Comparison of ENCODE assay signal across 19 cellular contexts in the genomic region with DNA sequence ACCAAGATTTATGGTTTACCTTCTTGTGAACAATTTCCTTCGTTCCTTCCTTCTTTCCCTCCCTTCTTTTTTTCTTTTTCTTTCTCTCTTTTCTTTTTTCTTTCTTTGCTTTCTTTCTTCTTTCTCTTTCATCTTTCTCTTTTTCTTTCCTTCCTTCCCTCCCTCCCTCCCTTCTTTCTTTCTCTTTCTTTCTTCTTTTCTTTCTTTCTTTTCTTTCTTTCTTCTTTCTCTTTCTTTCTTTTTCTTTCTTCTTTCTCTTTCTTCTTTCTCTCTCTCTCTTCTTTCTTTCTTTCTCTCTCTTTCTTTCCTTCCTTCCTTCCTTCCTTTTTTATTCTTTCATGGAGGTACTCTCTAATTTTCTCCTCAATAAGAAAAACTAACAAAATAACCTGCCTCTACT.
DNase-seq lines count a peak whose midpoint lies in the region; ATAC-seq and TF ChIP-seq lines count a peak whose summit lies in the region.
"Had no signal": no experiment of that assay in that cellular context is flagged by ENCODE, and none has a peak within 500 bp of the region (broad histone marks: within the 10 kb centered on the region; RNA-seq: fewer than 3 reads in every experiment).

No MANE protein-coding gene starts in this region.

- peak overlapping the region; percentile 63 for H3K27ac Mint-ChIP-seq in activated T-cell treated with anti-CD3 and anti-CD28 coated beads, Interleukin-2, amount 50 U/mL, for 72 hours
- H3K27ac Mint-ChIP-seq in CD14-positive monocyte: no peak overlapping the region
- no peak overlapping the region for H3K27ac Mint-ChIP-seq in activated CD4-positive, alpha-beta memory T cell treated with anti-CD3 and anti-CD28 coated beads, Interleukin-2, amount 10 ng/mL, durations not matched to agents 7 days and 5 days
- H3K27ac Mint-ChIP-seq: CD4-positive, CD25-positive, alpha-beta regulatory T cell had no signal

- no peaks in the 10 kb centered on the region for H3K36me3 ChIP-seq in HEK293 (ENCODE audit: control insufficient read depth in 2 of 2, insufficient read depth in 1 of 2, low read length in 2 of 2)
- H3K36me3 ChIP-seq: HAP-1 had no signal

- H3K36me3 Mint-ChIP-seq in activated T-cell treated with anti-CD3 and anti-CD28 coated beads, Interleukin-2, amount 50 U/mL, for 72 hours (ENCODE audit: insufficient read depth in 2 of 2): no peaks in the 10 kb centered on the region
- H3K36me3 Mint-ChIP-seq in CD14-positive monocyte: no peaks in the 10 kb centered on the region
- no peaks in the 10 kb centered on the region for H3K36me3 Mint-ChIP-seq in activated CD4-positive, alpha-beta memory T cell treated with anti-CD3 and anti-CD28 coated beads, Interleukin-2, amount 10 ng/mL, durations not matched to agents 7 days and 5 days (ENCODE audit: low read depth)
- H3K36me3 Mint-ChIP-seq: CD4-positive, CD25-positive, alpha-beta regulatory T cell had no signal

- CTCF ChIA-PET in HEK293 (lab: Yijun Ruan, JAX): interaction anchor here (0.6 kb wide), 1 partner anchor 698 kb away, joined by 4 read pairs; no protein-coding TSS in a partner anchor
- CTCF ChIA-PET in activated CD4-positive, alpha-beta memory T cell treated with anti-CD3 and anti-CD28 coated beads, Interleukin-2, amount 10 ng/mL, durations not matched to agents 7 days and 5 days (lab: Charles Lee): no interaction called here

- H3K27me3 Mint-ChIP-seq in activated T-cell treated with anti-CD3 and anti-CD28 coated beads, Interleukin-2, amount 50 U/mL, for 72 hours (ENCODE audit: low read depth): peaks cover 4% of the 10 kb centered on the region
- H3K27me3 Mint-ChIP-seq in CD14-positive monocyte (ENCODE audit: low read depth in 3 of 3): peaks cover 0 to 2% (median 0%) of the 10 kb centered on the region in 3 donors
- no peaks in the 10 kb centered on the region for H3K27me3 Mint-ChIP-seq in activated CD4-positive, alpha-beta memory T cell treated with anti-CD3 and anti-CD28 coated beads, Interleukin-2, amount 10 ng/mL, durations not matched to agents 7 days and 5 days

- no peak for ATAC-seq in activated T-cell treated with anti-CD3 and anti-CD28 coated beads, Interleukin-2, amount 50 U/mL, for 72 hours (replicated peaks in 1 of 2)
- ATAC-seq: A549 had no signal

- H3K27ac ChIP-seq in HEK293 (ENCODE audit: extremely low read depth, low read depth, low read length): no peak overlapping the region
- H3K27ac ChIP-seq: A549 had no signal

- H3K4me1 Mint-ChIP-seq in activated T-cell treated with anti-CD3 and anti-CD28 coated beads, Interleukin-2, amount 50 U/mL, for 72 hours (ENCODE audit: low read depth): no peaks in the 10 kb centered on the region
- no peaks in the 10 kb centered on the region for H3K4me1 Mint-ChIP-seq in CD14-positive monocyte
- H3K4me1 Mint-ChIP-seq in activated CD4-positive, alpha-beta memory T cell treated with anti-CD3 and anti-CD28 coated beads, Interleukin-2, amount 10 ng/mL, durations not matched to agents 7 days and 5 days: peaks cover 5% of the 10 kb centered on the region
- H3K4me1 Mint-ChIP-seq: CD4-positive, CD25-positive, alpha-beta regulatory T cell had no signal

- no peak overlapping the region for H3K4me3 Mint-ChIP-seq in activated T-cell treated with anti-CD3 and anti-CD28 coated beads, Interleukin-2, amount 50 U/mL, for 72 hours
- no peak overlapping the region for H3K4me3 Mint-ChIP-seq in CD14-positive monocyte
- H3K4me3 Mint-ChIP-seq in activated CD4-positive, alpha-beta memory T cell treated with anti-CD3 and anti-CD28 coated beads, Interleukin-2, amount 10 ng/mL, durations not matched to agents 7 days and 5 days: no peak overlapping the region
- H3K4me3 Mint-ChIP-seq: CD4-positive, CD25-positive, alpha-beta regulatory T cell had no signal

- H3K9me3 ChIP-seq in HEK293 (ENCODE audit: control insufficient read depth, insufficient read depth, low read depth, low read length): no peaks in the 10 kb centered on the region
- H3K9me3 ChIP-seq: A549, HAP-1 had no signal

- peak; percentile 12 for TF ChIP-seq CTCF in CD14-positive monocyte (IDR thresholded peaks at IDR 0.05)
- no peak for TF ChIP-seq CTCF in HEK293 (tag by site-specific recombination; IDR thresholded peaks at IDR 0.05)

- no peaks in the 10 kb centered on the region for H3K9me3 Mint-ChIP-seq in activated T-cell treated with anti-CD3 and anti-CD28 coated beads, Interleukin-2, amount 50 U/mL, for 72 hours
- peaks cover 0 to 3% (median 0%) of the 10 kb centered on the region in 7 donors for H3K9me3 Mint-ChIP-seq in CD14-positive monocyte
- no peaks in the 10 kb centered on the region for H3K9me3 Mint-ChIP-seq in activated CD4-positive, alpha-beta memory T cell treated with anti-CD3 and anti-CD28 coated beads, Interleukin-2, amount 10 ng/mL, durations not matched to agents 7 days and 5 days

- no peak overlapping the region for H3K4me3 ChIP-seq in HEK293 (ENCODE audit: low read depth, low read length)
- H3K4me3 ChIP-seq: A549, HAP-1 had no signal

- no peak for DNase-seq in activated T-cell treated with anti-CD3 and anti-CD28 coated beads, Interleukin-2, amount 50 U/mL, for 72 hours
- DNase-seq in activated T-cell treated with anti-CD3 and anti-CD28 coated beads for 4 hours: no peak
- no peak for DNase-seq in CD14-positive monocyte (ENCODE audit: low spot score)
- DNase-seq in activated CD4-positive, alpha-beta memory T cell treated with anti-CD3 and anti-CD28 coated beads, Interleukin-2, amount 10 ng/mL, durations not matched to agents 7 days and 5 days: no peak
- no peak for DNase-seq in T-helper 9 cell
- DNase-seq: 8988T; ACHN; AML-193; C1 segment of cervical spinal cord; Calu3; CD4-positive, CD25-positive, alpha-beta regulatory T cell; COR-L47; DMS53; DMS79 treated with DMSO at 0.1 percent for 48 hours; GF-D8; GOT3 had no signal

- H3K4me1 ChIP-seq in HEK293 (ENCODE audit: control insufficient read depth, insufficient read depth, low read length): peaks cover 4% of the 10 kb centered on the region; the same call in 1 of the 2 replicates
- H3K4me1 ChIP-seq: HAP-1 had no signal

- intact Hi-C loops in CD14-positive monocyte (cut with micrococcal nuclease): no loop called here

- POLR2A ChIA-PET in HEK293 (lab: Yijun Ruan, JAX): no interaction called here
- POLR2A ChIA-PET in activated CD4-positive, alpha-beta memory T cell treated with anti-CD3 and anti-CD28 coated beads, Interleukin-2, amount 10 ng/mL, durations not matched to agents 7 days and 5 days (lab: Charles Lee): no interaction called here

TF ChIP-seq in HEK293, 187 proteins besides CTCF, POLR2A, EP300 and RAD21:
- peak; percentile 66 for TF ChIP-seq ZNF366 (tag by site-specific recombination; conservative IDR thresholded peaks at IDR 0.05)
- TF ChIP-seq ZSCAN23 (tag by site-specific recombination; IDR thresholded peaks at IDR 0.05): no peak
- no peak for TF ChIP-seq ZNF211 (tag by site-specific recombination; IDR thresholded peaks at IDR 0.05; ENCODE audit: low read depth)
- TF ChIP-seq ZNF169 (tag by site-specific recombination; IDR thresholded peaks at IDR 0.05): no peak
- TF ChIP-seq IKZF3 (tag by site-specific recombination; IDR thresholded peaks at IDR 0.05): no peak
